9 cellular contexts compared by ENCODE assay signal in genomic region chr2:160408575-160409291, GRCh38.
DNase-seq lines count a peak whose midpoint lies in the region; ATAC-seq, FAIRE-seq and TF ChIP-seq lines count a peak whose summit lies in the region.
"Had no signal": no experiment of that assay in that cellular context is flagged by ENCODE, and none has a peak within 500 bp of the region (broad histone marks: within the 10 kb centered on the region; RNA-seq: fewer than 3 reads in every experiment).

No MANE protein-coding gene starts in this region.

- peaks cover 3% of the 10 kb centered on the region for H3K27me3 Mint-ChIP-seq in activated CD4-positive, alpha-beta memory T cell treated with anti-CD3 and anti-CD28 coated beads, Interleukin-2, amount 10 ng/mL, durations not matched to agents 7 days and 5 days

- H3K4me3 Mint-ChIP-seq in activated CD4-positive, alpha-beta memory T cell treated with anti-CD3 and anti-CD28 coated beads, Interleukin-2, amount 10 ng/mL, durations not matched to agents 7 days and 5 days = peak overlapping the region; percentile 85

- no peaks in the 10 kb centered on the region for H3K9me3 ChIP-seq in heart left ventricle
- H3K9me3 ChIP-seq in tibial artery = no peaks in the 10 kb centered on the region

- H3K27ac ChIP-seq in heart left ventricle (peak overlapping the region; percentile 7 to 99 (median 95)), tibial artery (peak overlapping the region in 1 of 2 donors; percentile 96)

- H3K4me3 ChIP-seq in heart left ventricle (peak overlapping the region in 10 of 12 donors; percentile 81 to 96 (median 91)), retinal pigment epithelial cell (ENCODE audit: low read length) (peak overlapping the region; percentile 42), tibial artery (peak overlapping the region in 1 of 2 donors; percentile 97)

- H3K4me1 Mint-ChIP-seq in activated CD4-positive, alpha-beta memory T cell treated with anti-CD3 and anti-CD28 coated beads, Interleukin-2, amount 10 ng/mL, durations not matched to agents 7 days and 5 days = peaks cover 78% of the 10 kb centered on the region

- DNase-seq in GM03348 (ENCODE audit: low spot score) (peak; percentile 29), heart left ventricle (no peak), retinal pigment epithelial cell (ENCODE audit: low read depth) (no peak), OCI-M2 (lab: John Stamatoyannopoulos, UW; ENCODE audit: unreplicated experiment) (no peak), GM12892 (ENCODE audit: insufficient read length) (no peak), tibial artery (no peak)
- no peak for DNase-seq in activated CD4-positive, alpha-beta memory T cell treated with anti-CD3 and anti-CD28 coated beads, Interleukin-2, amount 10 ng/mL, durations not matched to agents 7 days and 5 days
- DNase-seq: NCI-H69 had no signal

- FAIRE-seq in GM12892 (lab: Jason Lieb, UNC) = no peak

- peaks cover 2 to 77% (median 59%) of the 10 kb centered on the region in 12 donors for H3K4me1 ChIP-seq in heart left ventricle
- peaks cover 0 to 49% (median 24%) of the 10 kb centered on the region in 4 donors for H3K4me1 ChIP-seq in tibial artery

- POLR2A ChIA-PET in activated CD4-positive, alpha-beta memory T cell treated with anti-CD3 and anti-CD28 coated beads, Interleukin-2, amount 10 ng/mL, durations not matched to agents 7 days and 5 days (lab: Charles Lee) = interaction anchor here (0.6 to 3.6 kb wide), 9 partner anchors 9 to 65 kb away, joined by 3 to 21 read pairs (median 7); no protein-coding TSS in a partner anchor

- H3K27me3 ChIP-seq in heart left ventricle (no peaks in the 10 kb centered on the region), tibial artery (no peaks in the 10 kb centered on the region)

- 24 to 37% (median 30%) methylated on average over 16 of the region's 16 CpGs for WGBS in heart left ventricle, 4 donors

- intact Hi-C loops in heart left ventricle (cut with DNase I) (loop anchor here in 8 of 10 donors (5.0 to 10.0 kb wide), 10 partner anchors 41 to 566 kb away; partner anchors contain the start of gene RBMS1 (in 3 of the 8)), tibial artery (cut with DNase I; ENCODE audit: low total_unique reads) (loop anchor here (10.0 kb wide), 2 partner anchors 74 to 134 kb away; no protein-coding TSS in a partner anchor)

- TF ChIP-seq POLR2A in heart left ventricle (IDR thresholded peaks at IDR 0.05) (no peak), GM12892 (IDR thresholded peaks at IDR 0.05; ENCODE audit: low read depth, low read length) (no peak)

- CTCF ChIA-PET in activated CD4-positive, alpha-beta memory T cell treated with anti-CD3 and anti-CD28 coated beads, Interleukin-2, amount 10 ng/mL, durations not matched to agents 7 days and 5 days (lab: Charles Lee) = interaction anchor here (1.1 to 1.3 kb wide), 3 partner anchors 11 to 18 kb away, joined by 3 to 4 read pairs (median 3); no protein-coding TSS in a partner anchor

- TF ChIP-seq CTCF in heart left ventricle (IDR thresholded peaks at IDR 0.05) (peak in 3 of 12 donors; percentile 19 to 27 (median 22)), retinal pigment epithelial cell (conservative IDR thresholded peaks at IDR 0.05; ENCODE audit: low read depth, low read length) (no peak), tibial artery (IDR thresholded peaks at IDR 0.05) (no peak)

- peak overlapping the region; percentile 69 for H3K27ac Mint-ChIP-seq in activated CD4-positive, alpha-beta memory T cell treated with anti-CD3 and anti-CD28 coated beads, Interleukin-2, amount 10 ng/mL, durations not matched to agents 7 days and 5 days

- peaks cover 23% of the 10 kb centered on the region for H3K36me3 Mint-ChIP-seq in activated CD4-positive, alpha-beta memory T cell treated with anti-CD3 and anti-CD28 coated beads, Interleukin-2, amount 10 ng/mL, durations not matched to agents 7 days and 5 days (ENCODE audit: low read depth)

- H3K36me3 ChIP-seq in heart left ventricle (peaks cover 0 to 4% (median 0%) of the 10 kb centered on the region in 9 donors), tibial artery (no peaks in the 10 kb centered on the region)

- no peaks in the 10 kb centered on the region for H3K9me3 Mint-ChIP-seq in activated CD4-positive, alpha-beta memory T cell treated with anti-CD3 and anti-CD28 coated beads, Interleukin-2, amount 10 ng/mL, durations not matched to agents 7 days and 5 days

- ATAC-seq in heart left ventricle = peak in 2 of 4 donors; percentile 7 to 25
- no peak for ATAC-seq in HG03460 (IDR thresholded peaks at IDR 0.05; ENCODE audit: unreplicated experiment)
